ENCODE assay signal across 20 cellular contexts in the genomic region with DNA sequence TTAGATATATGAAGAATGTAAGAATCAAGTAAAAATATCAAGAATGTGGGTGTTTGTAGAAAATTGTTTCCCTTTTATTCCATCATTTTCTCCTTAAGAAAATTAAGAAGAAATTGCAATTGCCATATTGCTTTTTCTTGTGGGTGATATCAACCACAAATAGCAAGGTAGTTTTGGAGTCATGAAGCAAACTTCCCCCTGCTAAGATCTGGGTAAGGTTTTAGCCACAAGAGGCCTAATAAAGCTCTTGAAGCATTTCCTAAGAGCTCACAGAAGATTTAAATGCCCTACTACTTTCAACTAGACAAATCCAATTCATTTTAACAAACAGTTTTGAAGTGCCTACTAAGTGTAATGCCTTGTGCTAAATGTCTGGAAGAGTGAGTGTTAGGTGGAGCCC. TPM values are rescaled to one million over a fixed set of nuclear protein-coding genes. Genes with fewer than 3 reads are reported as not detected.
"Had no signal": no experiment of that assay in that cellular context is flagged by ENCODE, and none has a peak within 500 bp of the region (broad histone marks: within the 10 kb centered on the region; RNA-seq: fewer than 3 reads in every experiment).

No MANE protein-coding gene starts in this region.

- DNase-seq: KBM-7, MV-4-11, NCI-H1048, NCI-H1105, NCI-H1417, NCI-H1436 treated with DMSO at 0.1 percent for 48 hours, NCI-H1694, NCI-H187 treated with DMSO at 0.1 percent for 48 hours, NCI-H2029 treated with DMSO at 0.1 percent for 48 hours, NCI-H2171 treated with DMSO at 0.1 percent for 48 hours, NCI-H345, NCI-H524, NCI-H526 treated with DMSO at 0.1 percent for 48 hours, NCI-H774, Right ventricle myocardium superior, RPMI8226, SIG-M5 had no signal

- H3K4me3 ChIP-seq: SJSA1, SK-N-MC had no signal

- H3K4me1 ChIP-seq: SJSA1 had no signal

- H3K36me3 ChIP-seq: SJSA1 had no signal

- H3K9me3 ChIP-seq: SJSA1 had no signal

- H3K27ac ChIP-seq: SJSA1, SK-N-MC had no signal

RNA-seq across cellular contexts. Expression of gene GRIP1, which starts 2.6 kb away (rescaled TPM):
- total RNA-seq: T-helper 1 cell treated with Interleukin-12 subunit alpha and Interleukin-12 subunit beta and Interleukin-4 antibody, amounts not matched to agents 30 ng/mL and 1 ng/mL, for 36 hours had no signal
